In the genomic region with DNA sequence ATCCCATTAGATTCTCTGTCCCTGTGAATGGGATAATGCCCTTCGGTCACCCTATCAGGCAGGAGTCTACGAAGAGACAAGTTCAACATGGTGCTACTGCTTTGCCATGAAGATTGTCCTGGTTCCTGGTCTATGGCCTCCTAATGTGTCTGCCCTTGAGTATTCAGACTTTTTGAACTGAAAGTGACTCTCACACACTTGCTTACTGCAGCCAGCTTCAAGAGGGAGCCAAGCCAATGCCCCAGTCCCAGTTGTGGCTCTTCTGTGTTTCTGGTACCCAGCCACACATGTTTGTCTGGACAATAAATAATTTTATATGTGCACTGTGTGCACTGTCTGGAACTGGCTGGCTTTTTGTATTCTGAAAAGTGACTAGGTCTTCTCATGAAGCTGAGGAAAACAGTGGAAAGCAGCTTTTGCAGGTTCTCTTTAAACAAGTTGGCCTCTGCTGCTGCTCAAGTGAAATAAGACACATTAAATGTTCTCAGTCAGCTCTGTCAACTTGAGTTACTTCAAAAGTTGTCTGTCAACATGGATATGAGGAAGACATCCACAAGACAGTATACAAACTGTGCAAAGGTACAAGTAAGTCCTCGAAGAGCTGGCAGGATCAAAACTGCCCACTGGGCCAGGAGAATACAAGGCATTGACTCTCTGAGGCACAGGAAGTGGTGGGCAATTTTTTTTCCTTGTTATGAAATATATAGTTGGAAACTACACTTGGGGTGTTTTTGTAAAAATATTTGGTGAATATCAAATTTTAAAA, we compare ENCODE assay signal across 28 cellular contexts.
A peak's percentile ranks its signal among the peaks of the same experiment; 100 is the strongest.
DNase-seq lines count a peak whose midpoint lies in the region; ATAC-seq and TF ChIP-seq lines count a peak whose summit lies in the region.
"Had no signal": no experiment of that assay in that cellular context is flagged by ENCODE, and none has a peak within 500 bp of the region (broad histone marks: within the 10 kb centered on the region; RNA-seq: fewer than 3 reads in every experiment).

No MANE protein-coding gene starts in this region.

- DNase-seq in H9 (no peak), ascending aorta (ENCODE audit: low spot score in 2 of 2) (no peak), nephron progenitor cell (no peak), G401 (ENCODE audit: low spot score) (no peak), left lung (no peak)
- DNase-seq: activated CD4-positive, alpha-beta T cell treated with anti-CD3 and anti-CD28 coated beads for 36 hours; amniotic stem cell; C1 segment of cervical spinal cord; Caco-2; DMS53; hypothalamus; mesenchymal stem cell; NCI-H1048; NCI-H2107; NCI-H774; OCI-M1; posterior cingulate gyrus; stimulated activated CD4-positive, alpha-beta T cell treated with anti-CD3 and anti-CD28 coated beads, Interleukin-12 subunit alpha, Interleukin-12 subunit beta, amount 100 ng/mL, for 4 hours; stimulated activated CD4-positive, alpha-beta T cell treated with anti-CD3 and anti-CD28 coated beads, Interleukin-4, amount 100 ng/mL, for 1 hour; substantia nigra; T-helper 17 cell; upper lobe of right lung had no signal

- H3K36me3 ChIP-seq in ascending aorta = no peaks in the 10 kb centered on the region
- H3K36me3 ChIP-seq in subcutaneous abdominal adipose tissue (ENCODE audit: control insufficient read depth in 5 of 5, insufficient read depth in 5 of 5, low read length in 5 of 5) = no peaks in the 10 kb centered on the region
- H3K36me3 ChIP-seq in left lung = no peaks in the 10 kb centered on the region
- H3K36me3 ChIP-seq: upper lobe of right lung had no signal

- no peak overlapping the region for H3K4ac ChIP-seq in H9 (ENCODE audit: low read depth, low read length)

- H3K27me3 Mint-ChIP-seq in H9 (ENCODE audit: low read depth) (no peaks in the 10 kb centered on the region), nephron progenitor cell (ENCODE audit: low read depth, poor library complexity) (no peaks in the 10 kb centered on the region)
- H3K27me3 Mint-ChIP-seq: activated naive CD4-positive, alpha-beta T cell treated with anti-CD3 and anti-CD28 coated beads, Interleukin-2, amount 50 U/mL, for 24 hours had no signal

- no peak overlapping the region for H3K14ac ChIP-seq in H9 (ENCODE audit: insufficient read depth, low read length)

- in situ Hi-C loops in G401 (cut with HindIII; ENCODE audit: low sequenced_read_pairs) = no loop called here

- H3K4me2 ChIP-seq in H9 (ENCODE audit: insufficient read depth, insufficient read length, low read length) = no peak overlapping the region

- peaks cover 7% of the 10 kb centered on the region for H3K79me1 ChIP-seq in H9 (ENCODE audit: insufficient read depth, low read depth, low read length, poor library complexity, severe bottlenecking)

- no peaks in the 10 kb centered on the region for H3K9me3 ChIP-seq in H9 (ENCODE audit: control insufficient read depth, low read depth, low read length)
- no peaks in the 10 kb centered on the region for H3K9me3 ChIP-seq in ascending aorta
- H3K9me3 ChIP-seq in subcutaneous abdominal adipose tissue (ENCODE audit: control insufficient read depth in 5 of 5, low read length in 5 of 5) = no peaks in the 10 kb centered on the region
- no peaks in the 10 kb centered on the region for H3K9me3 ChIP-seq in left lung
- H3K9me3 ChIP-seq: Caco-2, upper lobe of right lung had no signal

- H3K36me3 Mint-ChIP-seq in H9 (ENCODE audit: insufficient read depth in 1 of 3, low read depth in 3 of 3) (peaks cover 5 to 31% (median 28%) of the 10 kb centered on the region in 3 experiments), nephron progenitor cell (ENCODE audit: low read depth) (peaks cover 79% of the 10 kb centered on the region)
- H3K36me3 Mint-ChIP-seq: activated naive CD4-positive, alpha-beta T cell treated with anti-CD3 and anti-CD28 coated beads, Interleukin-2, amount 50 U/mL, for 24 hours had no signal

- no peak overlapping the region for H4K5ac ChIP-seq in H9 (ENCODE audit: insufficient read length, low read depth, low read length)

- no CpG with 5 or more reads among the region's 3 CpGs for WGBS in H9 (ENCODE audit: extremely low coverage, insufficient read length, low lambda C conversion rate)

- H3K79me2 ChIP-seq in H9 (ENCODE audit: insufficient read depth, low read length) = peaks cover 17% of the 10 kb centered on the region; the same call in 1 of the 2 replicates

- H3K27ac Mint-ChIP-seq in H9 (peak overlapping the region; percentile 6 to 45 (median 36); a peak in 3 of 7 replicates), nephron progenitor cell (peak overlapping the region; percentile 83)
- H3K27ac Mint-ChIP-seq: activated CD4-positive, alpha-beta T cell treated with anti-CD3 and anti-CD28 coated beads for 36 hours; activated naive CD4-positive, alpha-beta T cell treated with anti-CD3 and anti-CD28 coated beads, Interleukin-2, amount 50 U/mL, for 24 hours; activated T-helper 2 cell treated with anti-CD3 and anti-CD28 coated beads, Interferon-gamma antibody, Interleukin-2, Interleukin-4, amounts not matched to agents 10 μg/mL and 5 μg/mL and 100 μg/mL, durations not matched to agents 14 hours and 24 hours and 36 hours; T-helper 17 cell had no signal

- H3K4me3 ChIP-seq in ascending aorta = no peak overlapping the region
- H3K4me3 ChIP-seq in subcutaneous abdominal adipose tissue (ENCODE audit: low read depth in 1 of 5, low read length in 5 of 5) = no peak overlapping the region
- H3K4me3 ChIP-seq in left lung = no peak overlapping the region
- H3K4me3 ChIP-seq: upper lobe of right lung had no signal

- no peaks in the 10 kb centered on the region for H4K20me1 ChIP-seq in H9 (ENCODE audit: control insufficient read depth, insufficient read depth, insufficient read length)

- no peak overlapping the region for H3T11ph ChIP-seq in H9 (ENCODE audit: low read length)

- TF ChIP-seq CTCF in H9 (conservative IDR thresholded peaks at IDR 0.05) (no peak), ascending aorta (IDR thresholded peaks at IDR 0.05) (no peak), nephron progenitor cell (IDR thresholded peaks at IDR 0.05) (no peak), left lung (IDR thresholded peaks at IDR 0.05) (no peak)

- H4K8ac ChIP-seq in H9 (replicated peaks; ENCODE audit: insufficient read length, low read depth, low read length) = no peak overlapping the region

- H3K23ac ChIP-seq in H9 (ENCODE audit: insufficient read length, low read depth, low read length) = no peak overlapping the region

- H3K27me3 ChIP-seq in H9 (ENCODE audit: insufficient read depth, low read length) (no peaks in the 10 kb centered on the region), ascending aorta (no peaks in the 10 kb centered on the region), subcutaneous abdominal adipose tissue (ENCODE audit: control insufficient read depth in 5 of 5, insufficient read depth in 4 of 5, low read length in 5 of 5) (no peaks in the 10 kb centered on the region), left lung (no peaks in the 10 kb centered on the region)
- H3K27me3 ChIP-seq: upper lobe of right lung had no signal

- no peak overlapping the region for H2BK15ac ChIP-seq in H9 (ENCODE audit: low read depth, low read length)

- peaks cover 3% of the 10 kb centered on the region; the same call in 1 of the 2 replicates for H3K4me1 ChIP-seq in H9 (ENCODE audit: insufficient read depth, low read length)
- H3K4me1 ChIP-seq in ascending aorta = peaks cover 0 to 3% of the 10 kb centered on the region in 2 donors
- H3K4me1 ChIP-seq in subcutaneous abdominal adipose tissue (ENCODE audit: control insufficient read depth in 5 of 5, insufficient read depth in 5 of 5, low read length in 5 of 5) = peaks cover 0 to 20% (median 10%) of the 10 kb centered on the region in 5 donors
- H3K4me1 ChIP-seq in left lung = peaks cover 0 to 8% of the 10 kb centered on the region in 2 donors

- no peak overlapping the region for H2BK120ac ChIP-seq in H9 (ENCODE audit: low read depth, low read length, poor library complexity, severe bottlenecking)

- H3K4me1 Mint-ChIP-seq in H9 = peaks cover 32 to 37% of the 10 kb centered on the region in 2 experiments
- peaks cover 59% of the 10 kb centered on the region for H3K4me1 Mint-ChIP-seq in nephron progenitor cell
- H3K4me1 Mint-ChIP-seq: activated CD4-positive, alpha-beta T cell treated with anti-CD3 and anti-CD28 coated beads for 36 hours; activated naive CD4-positive, alpha-beta T cell treated with anti-CD3 and anti-CD28 coated beads, Interleukin-2, amount 50 U/mL, for 24 hours; T-helper 17 cell had no signal

- H3K4me3 Mint-ChIP-seq in H9 = no peak overlapping the region
- H3K4me3 Mint-ChIP-seq in nephron progenitor cell = no peak overlapping the region
- H3K4me3 Mint-ChIP-seq: activated CD4-positive, alpha-beta T cell treated with anti-CD3 and anti-CD28 coated beads for 36 hours; activated naive CD4-positive, alpha-beta T cell treated with anti-CD3 and anti-CD28 coated beads, Interleukin-2, amount 50 U/mL, for 24 hours; T-helper 17 cell had no signal

- no peak overlapping the region for H4K91ac ChIP-seq in H9 (ENCODE audit: insufficient read length, low read depth, low read length)

- H2BK5ac ChIP-seq in H9 (ENCODE audit: insufficient read length, low read length) = no peak overlapping the region

- no peak overlapping the region for H2AFZ ChIP-seq in H9 (ENCODE audit: low read length)

- no peaks in the 10 kb centered on the region for H3K23me2 ChIP-seq in H9 (ENCODE audit: insufficient read length, low read depth, low read length, poor library complexity, severe bottlenecking)

- H3K56ac ChIP-seq in H9 (ENCODE audit: insufficient read length, low read depth, low read length) = no peak overlapping the region

- H2BK12ac ChIP-seq in H9 (ENCODE audit: insufficient read length, low read depth, low read length) = no peak overlapping the region

- intact Hi-C loops in ascending aorta (cut with DNase I) (no loop called here), left lung (cut with DNase I) (no loop called here)

- no peak overlapping the region for H3K9ac ChIP-seq in H9 (ENCODE audit: extremely low read depth, insufficient read length, low read length)
- no peak overlapping the region for H3K9ac ChIP-seq in subcutaneous abdominal adipose tissue (ENCODE audit: low read length in 5 of 5)

- H2BK20ac ChIP-seq in H9 (ENCODE audit: low read depth, low read length, poor library complexity, severe bottlenecking) = no peak overlapping the region

- ATAC-seq in left lung (no peak), GM19397 (IDR thresholded peaks at IDR 0.05; ENCODE audit: unreplicated experiment) (no peak)
- ATAC-seq: activated CD4-positive, alpha-beta T cell treated with anti-CD3 and anti-CD28 coated beads for 36 hours; sciatic nerve; SK-N-SH treated with all-trans-retinoic acid at 6 μM for 48 hours; T-helper 17 cell; upper lobe of right lung had no signal

- no peak overlapping the region for H3K18ac ChIP-seq in H9 (ENCODE audit: insufficient read length, low read depth, low read length)

- no peak overlapping the region for H2AK5ac ChIP-seq in H9 (ENCODE audit: insufficient read length, low read length)

- H3K27ac ChIP-seq in H9 (ENCODE audit: insufficient read length, low read depth, low read length) = no peak overlapping the region
- H3K27ac ChIP-seq in ascending aorta = peak overlapping the region; percentile 15 to 62
- peak overlapping the region; percentile 1 for H3K27ac ChIP-seq in subcutaneous abdominal adipose tissue (ENCODE audit: low read depth, low read length)
- no peak overlapping the region for H3K27ac ChIP-seq in left lung
- H3K27ac ChIP-seq: upper lobe of right lung had no signal

- H3K9me3 Mint-ChIP-seq in H9 (no peaks in the 10 kb centered on the region), nephron progenitor cell (peaks cover under 1% of the 10 kb centered on the region)
- H3K9me3 Mint-ChIP-seq: activated naive CD4-positive, alpha-beta T cell treated with anti-CD3 and anti-CD28 coated beads, Interleukin-2, amount 50 U/mL, for 24 hours; activated T-helper 2 cell treated with anti-CD3 and anti-CD28 coated beads, Interferon-gamma antibody, Interleukin-2, Interleukin-4, amounts not matched to agents 10 μg/mL and 5 μg/mL and 100 μg/mL, durations not matched to agents 14 hours and 24 hours and 36 hours had no signal

Comparison
In these comparisons a context has a peak if more than half of its experiments do, and no peak if none do; other contexts are left out.
1. H3K27ac ChIP-seq: peak in ascending aorta (2 of 2) and subcutaneous abdominal adipose tissue (single experiment); none in H9 (single experiment) and left lung (0 of 2).